In genomic region chr17:37570527-37571093, GRCh38 we compare ENCODE assay signal across 8 cellular contexts. TPM values are rescaled to one million over a fixed set of nuclear protein-coding genes. Genes with fewer than 3 reads are reported as not detected.
DNase-seq lines count a peak whose midpoint lies in the region; ATAC-seq and TF ChIP-seq lines count a peak whose summit lies in the region.

No MANE protein-coding gene starts in this region.

- H3K4me1 ChIP-seq in right cardiac atrium (ENCODE audit: control insufficient read depth, insufficient read depth, low read length), result no peaks in the 10 kb centered on the region

- in situ Hi-C loops in GM13976 (cut with MboI; ENCODE audit: low sequenced_read_pairs, unreplicated experiment), result no loop called here

- H3K36me3 Mint-ChIP-seq in activated naive CD8-positive, alpha-beta T cell treated with anti-CD3 and anti-CD28 coated beads for 36 hours, result peaks cover 36% of the 10 kb centered on the region

- no peak for TF ChIP-seq CTCF in GM13976 (IDR thresholded peaks at IDR 0.05; ENCODE audit: borderline replicate concordance, control extremely low read depth, extremely low read depth, insufficient read depth, missing control alignments)

- H3K27ac ChIP-seq in right cardiac atrium (ENCODE audit: low read length), result no peak overlapping the region

- no peak overlapping the region for H3K27ac Mint-ChIP-seq in activated naive CD8-positive, alpha-beta T cell treated with anti-CD3 and anti-CD28 coated beads for 36 hours

- peak; percentile 66 for DNase-seq in AG20443 (ENCODE audit: low spot score)
- peak; percentile 43 for DNase-seq in GM13976 (ENCODE audit: low spot score)
- DNase-seq in NCI-H748 (lab: John Stamatoyannopoulos, UW; ENCODE audit: unreplicated experiment), result peak; percentile 46
- DNase-seq in activated naive CD8-positive, alpha-beta T cell treated with anti-CD3 and anti-CD28 coated beads for 36 hours, result peak; percentile 39
- peak in 1 of 3 donors; percentile 64 for DNase-seq in right cardiac atrium
- DNase-seq in stimulated activated CD4-positive, alpha-beta T cell treated with anti-CD3 and anti-CD28 coated beads, Interleukin-4, amount 100 ng/mL, for 24 hours, result peak; percentile 15
- DNase-seq in T1000 (lab: John Stamatoyannopoulos, UW), result no peak

- H3K4me3 Mint-ChIP-seq in activated naive CD8-positive, alpha-beta T cell treated with anti-CD3 and anti-CD28 coated beads for 36 hours, result no peak overlapping the region

- no peaks in the 10 kb centered on the region for H3K27me3 Mint-ChIP-seq in activated naive CD8-positive, alpha-beta T cell treated with anti-CD3 and anti-CD28 coated beads for 36 hours

- 87% methylated on average over 8 of the region's 8 CpGs for WGBS in right cardiac atrium

- H3K9me3 Mint-ChIP-seq in activated naive CD8-positive, alpha-beta T cell treated with anti-CD3 and anti-CD28 coated beads for 36 hours, result peaks cover 12% of the 10 kb centered on the region

- H3K9me3 ChIP-seq in right cardiac atrium (ENCODE audit: control insufficient read depth, low read length), result no peaks in the 10 kb centered on the region

- intact Hi-C loops in right cardiac atrium (cut with DNase I), result no loop called here

- no peak overlapping the region for H3K4me3 ChIP-seq in right cardiac atrium (ENCODE audit: low read length)

- no peaks in the 10 kb centered on the region for H3K27me3 ChIP-seq in right cardiac atrium (ENCODE audit: control insufficient read depth, insufficient read depth)

- peak; percentile 46 to 68 for ATAC-seq in right cardiac atrium
- ATAC-seq in GM18517 (IDR thresholded peaks at IDR 0.05; ENCODE audit: unreplicated experiment), result no peak

- peaks cover 9% of the 10 kb centered on the region for H3K4me1 Mint-ChIP-seq in activated naive CD8-positive, alpha-beta T cell treated with anti-CD3 and anti-CD28 coated beads for 36 hours

RNA-seq across cellular contexts. Expression of gene SYNRG, which starts 38.6 kb away (rescaled TPM):
- 10 to 100 TPM; 40.4 to 40.5 TPM for total RNA-seq in activated naive CD8-positive, alpha-beta T cell treated with anti-CD3 and anti-CD28 coated beads for 36 hours
- total RNA-seq in right cardiac atrium, result 10 to 100 TPM; 30.3 to 35.9 (median 35.5) TPM
- 6.0 TPM for polyA plus RNA-seq in right cardiac atrium
